Comparison of ENCODE assay signal across 8 cellular contexts in the genomic region with DNA sequence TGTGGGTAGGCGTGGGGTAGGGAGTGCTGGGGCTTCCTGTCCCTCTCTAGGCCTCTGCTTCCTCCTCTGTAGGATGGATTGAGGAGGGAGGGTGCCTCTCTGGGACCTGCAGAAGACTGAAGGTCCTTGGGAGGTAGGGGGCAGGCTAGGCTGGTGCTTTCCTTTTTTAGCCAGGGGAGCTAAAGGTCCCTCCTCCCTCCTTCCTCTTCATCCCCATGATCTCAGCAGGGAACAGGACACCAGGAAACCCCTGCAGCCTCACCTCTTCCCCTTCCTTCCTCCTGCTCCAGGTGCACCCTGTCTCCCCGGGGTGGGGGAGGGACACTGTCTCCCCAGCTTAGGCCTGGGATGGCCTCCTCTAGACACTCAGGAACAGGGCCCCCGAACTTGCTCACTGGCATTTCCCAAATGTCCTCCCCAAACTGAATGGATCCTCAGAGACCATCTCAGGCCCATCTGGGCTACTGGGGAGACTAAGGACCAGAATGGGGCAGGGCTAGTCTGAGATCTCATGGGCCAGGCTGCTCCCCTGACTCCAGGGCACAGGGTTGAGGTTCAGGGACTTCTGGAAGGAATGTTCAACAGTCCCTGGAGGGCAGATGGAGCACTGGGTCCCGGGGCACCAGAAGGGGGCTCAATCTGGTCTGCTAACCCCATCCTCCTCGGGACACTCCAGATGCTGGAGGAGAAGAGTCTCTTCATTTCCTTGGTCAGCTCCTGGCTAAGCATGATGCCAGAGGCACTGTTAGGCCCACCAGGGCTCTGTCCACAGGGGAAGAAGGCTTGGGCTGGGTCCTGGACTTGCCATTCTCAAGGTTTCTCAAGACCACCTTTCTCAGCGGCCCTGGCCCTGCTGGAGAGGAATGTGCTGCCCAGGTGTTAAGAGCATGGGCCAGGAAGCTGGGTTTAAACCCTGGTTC. TPM values are rescaled to one million over a fixed set of nuclear protein-coding genes. Genes with fewer than 3 reads are reported as not detected.
A peak's percentile ranks its signal among the peaks of the same experiment; 100 is the strongest.
DNase-seq lines count a peak whose midpoint lies in the region; ATAC-seq and TF ChIP-seq lines count a peak whose summit lies in the region.

No MANE protein-coding gene starts in this region.

- ATAC-seq in Panc1 (no peak), psoas muscle (no peak), GM21737 (IDR thresholded peaks at IDR 0.05; ENCODE audit: unreplicated experiment) (no peak), GM19397 (IDR thresholded peaks at IDR 0.05; ENCODE audit: unreplicated experiment) (no peak)

- 55% methylated on average over 5 of the region's 6 CpGs for WGBS in esophagus muscularis mucosa
- 52 to 55% (median 55%) methylated on average over 5 to 6 of the region's 6 CpGs for WGBS in psoas muscle, 3 donors

- DNase-seq in GM06990 (ENCODE audit: extremely low read depth, insufficient read length) (no peak), Panc1 (ENCODE audit: low read depth, low spot score) (no peak), esophagus muscularis mucosa (ENCODE audit: extremely low spot score) (no peak), psoas muscle (no peak), EL (no peak), NCI-H226 (no peak)

- BruUV-seq in Panc1 (replicated peaks; lab: Mats Ljungman, UMichigan) = no TSS peak

- H3K4me1 ChIP-seq in Panc1 (ENCODE audit: control insufficient read depth, insufficient read depth, low read length) (no peaks in the 10 kb centered on the region), esophagus muscularis mucosa (peaks cover 28 to 43% (median 39%) of the 10 kb centered on the region in 4 donors), psoas muscle (peaks cover 6% of the 10 kb centered on the region)

- TF ChIP-seq EP300 in esophagus muscularis mucosa (IDR thresholded peaks at IDR 0.05) = no peak

- intact Hi-C loops in Panc1 (cut with micrococcal nuclease; ENCODE audit: unreplicated experiment) = no loop called here
- intact Hi-C loops in esophagus muscularis mucosa (cut with DNase I) = no loop called here
- intact Hi-C loops in psoas muscle (cut with DNase I) = no loop called here

- H3K9me3 ChIP-seq in Panc1 (ENCODE audit: control insufficient read depth, insufficient read depth, low read depth, low read length) (no peaks in the 10 kb centered on the region), esophagus muscularis mucosa (no peaks in the 10 kb centered on the region), psoas muscle (no peaks in the 10 kb centered on the region)

- H3K36me3 ChIP-seq in GM06990 (ENCODE audit: control insufficient read depth, insufficient read depth, low read length) (peaks cover 19% of the 10 kb centered on the region), Panc1 (ENCODE audit: control insufficient read depth, insufficient read depth, low read length) (no peaks in the 10 kb centered on the region), esophagus muscularis mucosa (peaks cover 0 to 11% (median 0%) of the 10 kb centered on the region in 4 donors), psoas muscle (ENCODE audit: insufficient read depth in 1 of 2, low read depth in 1 of 2) (no peaks in the 10 kb centered on the region)

- TF ChIP-seq CTCF in GM06990 (IDR thresholded peaks at IDR 0.05; ENCODE audit: insufficient read depth, low read length, poor library complexity, severe bottlenecking) (no peak), Panc1 (IDR thresholded peaks at IDR 0.05) (no peak), esophagus muscularis mucosa (IDR thresholded peaks at IDR 0.05) (no peak), psoas muscle (IDR thresholded peaks at IDR 0.05) (no peak)

- in situ Hi-C loops in Panc1 (cut with HindIII; ENCODE audit: low pct_unique_long_range_greater_than_20kb, low sequenced_read_pairs) = no loop called here

- H3K27ac ChIP-seq in Panc1 (ENCODE audit: low read length) (no peak overlapping the region), esophagus muscularis mucosa (replicated peaks in 1 of 4) (peak overlapping the region; percentile 40 to 75 (median 70)), psoas muscle (peak overlapping the region; percentile 55)

- CTCF ChIA-PET in Panc1 (lab: Charles Lee) = interaction anchor here (0.8 kb wide), 1 partner anchor 36 kb away, joined by 4 read pairs; the partner anchor contains the start of gene TOR2A

- H3K27me3 ChIP-seq in GM06990 (replicated peaks; ENCODE audit: control insufficient read depth, insufficient read depth, low read length) (no peaks in the 10 kb centered on the region), Panc1 (ENCODE audit: control insufficient read depth, insufficient read depth, low read length) (no peaks in the 10 kb centered on the region), esophagus muscularis mucosa (peaks cover 0 to 11% (median 0%) of the 10 kb centered on the region in 4 donors), psoas muscle (ENCODE audit: insufficient read depth in 3 of 3, low read length in 2 of 3) (no peaks in the 10 kb centered on the region)

- H3K4me3 ChIP-seq in GM06990 (replicated peaks; ENCODE audit: low read depth, low read length) = peak overlapping the region; percentile 67
- peak overlapping the region; percentile 41 to 59; a peak in 3 of 4 replicates for H3K4me3 ChIP-seq in Panc1 (ENCODE audit: low read depth in 2 of 2, low read length in 2 of 2)
- peak overlapping the region; percentile 53 to 70 (median 58) for H3K4me3 ChIP-seq in esophagus muscularis mucosa
- H3K4me3 ChIP-seq in psoas muscle = peak overlapping the region; percentile 73

- TF ChIP-seq POLR2A in esophagus muscularis mucosa (IDR thresholded peaks at IDR 0.05; ENCODE audit: low read depth) = no peak

- POLR2A ChIA-PET in Panc1 (lab: Charles Lee) = interaction anchor here (0.5 to 0.7 kb wide), 3 partner anchors 21 to 162 kb away, joined by 3 to 9 read pairs (median 5); no protein-coding TSS in a partner anchor

RNA-seq across cellular contexts. Expression of gene SH2D3C, which starts 8.2 kb away (rescaled TPM):
- total RNA-seq in Panc1 (2021; ENCODE audit: unreplicated experiment) (0.49 TPM), esophagus muscularis mucosa (10 to 100 TPM in 3 of 4 donors, 1 to 10 TPM in 1; 5.0 to 18.1 (median 14.3) TPM), psoas muscle (10 to 100 TPM in 2 of 4 donors, 1 to 10 TPM in 2; 8.3 to 12.0 (median 10.3) TPM)
- 0.86 TPM for polyA plus RNA-seq in Panc1 (2012; ENCODE audit: insufficient read length)
- polyA plus RNA-seq in psoas muscle = 10 to 100 TPM in 1 of 3 donors, 1 to 10 TPM in 2; 5.3 to 10.0 (median 8.4) TPM

RNA-seq across cellular contexts. Expression of gene CDK9, which starts 15.6 kb away (rescaled TPM):
- total RNA-seq in Panc1 (2021; ENCODE audit: unreplicated experiment) = 48.7 TPM
- polyA plus RNA-seq in Panc1 (2012; ENCODE audit: insufficient read length) = 66.8 TPM
- 10 to 100 TPM; 54.4 to 79.6 (median 71.7) TPM for total RNA-seq in esophagus muscularis mucosa
- 10 to 100 TPM; 26.5 to 46.1 (median 42.9) TPM for total RNA-seq in psoas muscle
- 10 to 100 TPM; 29.7 to 39.3 (median 31.5) TPM for polyA plus RNA-seq in psoas muscle

RNA-seq across cellular contexts. Expression of gene FPGS, which starts 32.4 kb away (rescaled TPM):
- total RNA-seq in Panc1 (2021; ENCODE audit: unreplicated experiment) = 56.5 TPM
- polyA plus RNA-seq in Panc1 (2012; ENCODE audit: insufficient read length) = 62.7 TPM
- total RNA-seq in esophagus muscularis mucosa = 10 to 100 TPM; 36.1 to 56.3 (median 50.1) TPM
- 10 to 100 TPM; 39.7 to 61.9 (median 45.8) TPM for total RNA-seq in psoas muscle
- 10 to 100 TPM; 21.9 to 32.3 (median 29.8) TPM for polyA plus RNA-seq in psoas muscle

RNA-seq across cellular contexts. Expression of gene TOR2A, which starts 35.2 kb away (rescaled TPM):
- total RNA-seq in Panc1 (2021; ENCODE audit: unreplicated experiment) = 8.2 TPM
- polyA plus RNA-seq in Panc1 (2012; ENCODE audit: insufficient read length) = 8.3 TPM
- 1 to 10 TPM; 5.4 to 9.2 (median 7.0) TPM for total RNA-seq in esophagus muscularis mucosa
- 1 to 10 TPM; 2.8 to 6.7 (median 4.0) TPM for total RNA-seq in psoas muscle
- 1 to 10 TPM; 4.6 to 6.9 (median 5.0) TPM for polyA plus RNA-seq in psoas muscle

RNA-seq across cellular contexts. Expression of gene TTC16, which starts 54.4 kb away (rescaled TPM):
- total RNA-seq in Panc1 (2021; ENCODE audit: unreplicated experiment) (0.05 TPM), esophagus muscularis mucosa (under 1 TPM in 3 of 4 donors, not detected in 1; under 0.01 to 0.17 (median 0.11) TPM), psoas muscle (under 1 TPM in 1 of 4 donors, not detected in 3; 0.10 TPM)
- polyA plus RNA-seq in Panc1 (2012; ENCODE audit: insufficient read length) = 0.12 TPM
- under 1 TPM in 2 of 3 donors, not detected in 1; 0.01 to 0.03 TPM for polyA plus RNA-seq in psoas muscle
